Comparison of ENCODE assay signal across 20 cellular contexts in genomic region chr1:240802271-240802670, GRCh38.
"Had no signal": no experiment of that assay in that cellular context is flagged by ENCODE, and none has a peak within 500 bp of the region (broad histone marks: within the 10 kb centered on the region; RNA-seq: fewer than 3 reads in every experiment).

No MANE protein-coding gene starts in this region.

- H3K4me3 ChIP-seq: gastrocnemius medialis, lower lobe of right lung, neural progenitor cell, pancreas, smooth muscle cell, stomach, tibial artery had no signal

- FAIRE-seq: endometrium, keratinocyte, pancreas had no signal

- H3K27ac ChIP-seq: gastrocnemius medialis, lower lobe of right lung, neural progenitor cell, pancreas, stomach, tibial artery had no signal

- H3K36me3 ChIP-seq: gastrocnemius medialis, lower lobe of right lung, neural progenitor cell, pancreas, stomach, tibial artery had no signal

- H3K9me3 ChIP-seq: gastrocnemius medialis, lower lobe of right lung, pancreas, stomach, tibial artery had no signal

- H3K4me2 ChIP-seq: neural progenitor cell, smooth muscle cell had no signal

- H3K4me1 ChIP-seq: gastrocnemius medialis, lower lobe of right lung, neural progenitor cell, pancreas, stomach, tibial artery had no signal

- DNase-seq: cortex of kidney; effector memory CD8-positive, alpha-beta T cell; gastrocnemius medialis; head of caudate nucleus; left ventricle myocardium superior; lower lobe of right lung; naive thymus-derived CD4-positive, alpha-beta T cell; pancreas; stimulated activated CD4-positive, alpha-beta T cell treated with anti-CD3 and anti-CD28 coated beads, Interleukin-12 subunit alpha, Interleukin-12 subunit beta, amount 100 ng/mL, for 4 hours; stimulated activated CD4-positive, alpha-beta T cell treated with anti-CD3 and anti-CD28 coated beads, Interleukin-1b, Interleukin-23, amount 100 ng/mL, for 48 hours; stimulated activated CD4-positive, alpha-beta T cell treated with anti-CD3 and anti-CD28 coated beads, Interleukin-4, amount 100 ng/mL, for 1 hour; stimulated activated CD8-positive, alpha-beta memory T cell treated with anti-CD3 and anti-CD28 coated beads, Interleukin-4, amount 100 ng/mL, for 48 hours; stimulated activated naive CD4-positive, alpha-beta T cell; stomach; tibial artery had no signal

- H2AFZ ChIP-seq: neural progenitor cell had no signal

- ATAC-seq: effector memory CD8-positive, alpha-beta T cell; gastrocnemius medialis; left ventricle myocardium superior; lower lobe of right lung; naive thymus-derived CD4-positive, alpha-beta T cell; pancreas; sciatic nerve had no signal

- H3K27me3 ChIP-seq: gastrocnemius medialis, neural progenitor cell, pancreas, stomach, tibial artery had no signal

- H3K9ac ChIP-seq: neural progenitor cell had no signal
